ENCODE assay signal across 8 cellular contexts in genomic region chr19:56080669-56081401, GRCh38. TPM values are rescaled to one million over a fixed set of nuclear protein-coding genes. Genes with fewer than 3 reads are reported as not detected.
DNase-seq lines count a peak whose midpoint lies in the region; ATAC-seq and TF ChIP-seq lines count a peak whose summit lies in the region.

No MANE protein-coding gene starts in this region.

- H3K4me3 Mint-ChIP-seq in Caco-2 (ENCODE audit: unreplicated experiment), result no peak overlapping the region
- peak overlapping the region; percentile 67 for H3K4me3 Mint-ChIP-seq in activated naive CD8-positive, alpha-beta T cell treated with anti-CD3 and anti-CD28 coated beads, Interleukin-2, amount 50 U/mL, for 24 hours

- H3K36me3 ChIP-seq in Caco-2 (ENCODE audit: control insufficient read depth, insufficient read depth, low read length), result peaks cover 3% of the 10 kb centered on the region; the same call in 1 of the 2 replicates

- H3K4me1 ChIP-seq in Caco-2, result no peaks in the 10 kb centered on the region

- POLR2A ChIA-PET in Caco-2 (lab: Charles Lee), result no interaction called here

- CTCF ChIA-PET in Caco-2 (lab: Charles Lee), result interaction anchor here (0.6 to 2.1 kb wide), 4 partner anchors 15 to 253 kb away, joined by 3 to 10 read pairs (median 4); partner anchors contain the start of gene ZNF444

- BruUV-seq in Caco-2 (replicated peaks; lab: Mats Ljungman, UMichigan), result no TSS peak

- H3K27me3 ChIP-seq in Caco-2 (replicated peaks; ENCODE audit: control insufficient read depth, insufficient read depth, low read length), result no peaks in the 10 kb centered on the region

- peak in 1 of 2 experiments; percentile 29 for TF ChIP-seq CTCF in Caco-2 (IDR thresholded peaks at IDR 0.05; ENCODE audit: insufficient read depth in 1 of 2, low read depth in 1 of 2, low read length in 1 of 2, severe bottlenecking in 1 of 2, unreplicated experiment in 1 of 2)

- peaks cover 31% of the 10 kb centered on the region for H3K36me3 Mint-ChIP-seq in Caco-2 (ENCODE audit: insufficient read depth, unreplicated experiment)
- H3K36me3 Mint-ChIP-seq in activated naive CD8-positive, alpha-beta T cell treated with anti-CD3 and anti-CD28 coated beads, Interleukin-2, amount 50 U/mL, for 24 hours (ENCODE audit: low read depth), result no peaks in the 10 kb centered on the region

- DNase-seq in Caco-2 (peak in 1 of 2 experiments; percentile 55), Kasumi-1 (lab: John Stamatoyannopoulos, UW) (peak; percentile 78 to 82), SKM-1 treated with dmso at 0.1 percent for 144 hours (lab: John Stamatoyannopoulos, UW; ENCODE audit: unreplicated experiment) (peak; percentile 40), left ventricle myocardium superior (peak; percentile 90), pulmonary artery endothelial cell (ENCODE audit: low read depth, low spot score) (peak; percentile 46), ureter (ENCODE audit: low spot score) (peak; percentile 71)
- peak; percentile 82 for DNase-seq in activated naive CD8-positive, alpha-beta T cell treated with anti-CD3 and anti-CD28 coated beads, Interleukin-2, amount 50 U/mL, for 24 hours

- peaks cover 8% of the 10 kb centered on the region for H3K4me1 Mint-ChIP-seq in Caco-2 (ENCODE audit: low read depth, unreplicated experiment)
- peaks cover 10% of the 10 kb centered on the region for H3K4me1 Mint-ChIP-seq in activated naive CD8-positive, alpha-beta T cell treated with anti-CD3 and anti-CD28 coated beads, Interleukin-2, amount 50 U/mL, for 24 hours

- intact Hi-C loops in Caco-2 (cut with micrococcal nuclease; ENCODE audit: unreplicated experiment) (no loop called here), left ventricle myocardium superior (cut with micrococcal nuclease) (loop anchor here (10.0 kb wide), 1 partner anchor 74 kb away; no protein-coding TSS in a partner anchor)

- no peak overlapping the region for H3K4me3 ChIP-seq in Caco-2 (ENCODE audit: low read depth, low read length)

- H3K27ac Mint-ChIP-seq in Caco-2 (ENCODE audit: unreplicated experiment), result peak overlapping the region; percentile 36
- peak overlapping the region; percentile 35 for H3K27ac Mint-ChIP-seq in activated naive CD8-positive, alpha-beta T cell treated with anti-CD3 and anti-CD28 coated beads, Interleukin-2, amount 50 U/mL, for 24 hours

- H3K9me3 ChIP-seq in Caco-2, result no peaks in the 10 kb centered on the region

- no peaks in the 10 kb centered on the region for H3K9me3 Mint-ChIP-seq in Caco-2 (ENCODE audit: unreplicated experiment)
- no peaks in the 10 kb centered on the region for H3K9me3 Mint-ChIP-seq in activated naive CD8-positive, alpha-beta T cell treated with anti-CD3 and anti-CD28 coated beads, Interleukin-2, amount 50 U/mL, for 24 hours

- H3K27me3 Mint-ChIP-seq in Caco-2 (ENCODE audit: insufficient read depth, unreplicated experiment), result no peaks in the 10 kb centered on the region
- H3K27me3 Mint-ChIP-seq in activated naive CD8-positive, alpha-beta T cell treated with anti-CD3 and anti-CD28 coated beads, Interleukin-2, amount 50 U/mL, for 24 hours, result peaks cover 12% of the 10 kb centered on the region

- ATAC-seq in GM21576 (IDR thresholded peaks at IDR 0.05; ENCODE audit: unreplicated experiment) (peak; percentile 74), left ventricle myocardium superior (peak; percentile 85)
- peak; percentile 73 for ATAC-seq in activated naive CD8-positive, alpha-beta T cell treated with anti-CD3 and anti-CD28 coated beads, Interleukin-2, amount 50 U/mL, for 24 hours

RNA-seq across cellular contexts. Expression of gene ZNF787, which starts 40.3 kb away (rescaled TPM):
- total RNA-seq in Caco-2 (2022) (58.1 and 60.0 TPM in 2 replicates), left ventricle myocardium superior (33.8 TPM), pulmonary artery endothelial cell (36.5 and 39.2 TPM in 2 replicates), ureter (32.4 TPM)
